Comparison of ENCODE assay signal across 8 cellular contexts in the genomic region with DNA sequence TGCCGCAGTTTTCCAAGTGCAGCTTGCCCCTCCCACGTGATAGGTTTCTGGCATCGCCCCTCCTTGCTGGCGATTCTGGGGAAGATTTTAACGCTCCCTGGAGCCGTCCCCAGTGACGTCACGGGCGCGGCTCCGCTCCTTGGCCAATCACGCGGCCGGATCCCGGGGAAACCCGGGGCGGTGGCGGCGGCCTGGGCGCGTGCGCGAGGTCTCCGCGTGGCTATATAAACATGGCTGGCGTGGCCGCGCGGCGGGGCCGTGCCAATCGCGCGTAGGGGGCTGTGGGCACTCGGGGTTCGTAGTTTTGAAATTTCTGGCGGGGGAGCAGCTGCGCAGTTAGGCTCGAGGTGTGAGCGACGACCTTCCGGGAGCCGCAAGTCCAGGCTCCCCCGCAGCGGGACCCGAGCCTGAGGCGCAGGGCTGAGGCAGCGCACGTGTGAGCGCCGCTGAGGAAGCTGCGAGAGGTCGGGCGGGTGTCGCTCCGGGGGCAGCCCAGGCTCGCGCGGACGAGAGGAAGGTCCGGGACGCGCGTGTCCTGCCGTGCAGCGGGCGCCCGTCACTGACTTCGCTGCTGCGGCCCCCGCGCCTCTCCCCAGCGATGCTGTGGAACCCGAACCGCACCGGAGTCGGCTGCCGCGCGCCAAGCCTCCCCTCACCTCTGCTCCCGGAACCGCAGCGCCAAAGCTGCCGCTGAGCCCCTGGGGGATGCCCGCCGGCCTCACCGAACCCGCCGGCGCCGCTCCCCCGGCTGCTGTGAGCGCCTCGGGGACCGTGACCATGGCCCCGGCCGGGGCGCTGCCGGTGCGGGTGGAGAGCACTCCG. TPM values are rescaled to one million over a fixed set of nuclear protein-coding genes. Genes with fewer than 3 reads are reported as not detected.
DNase-seq lines count a peak whose midpoint lies in the region; ATAC-seq and TF ChIP-seq lines count a peak whose summit lies in the region.

A gene with protein sequence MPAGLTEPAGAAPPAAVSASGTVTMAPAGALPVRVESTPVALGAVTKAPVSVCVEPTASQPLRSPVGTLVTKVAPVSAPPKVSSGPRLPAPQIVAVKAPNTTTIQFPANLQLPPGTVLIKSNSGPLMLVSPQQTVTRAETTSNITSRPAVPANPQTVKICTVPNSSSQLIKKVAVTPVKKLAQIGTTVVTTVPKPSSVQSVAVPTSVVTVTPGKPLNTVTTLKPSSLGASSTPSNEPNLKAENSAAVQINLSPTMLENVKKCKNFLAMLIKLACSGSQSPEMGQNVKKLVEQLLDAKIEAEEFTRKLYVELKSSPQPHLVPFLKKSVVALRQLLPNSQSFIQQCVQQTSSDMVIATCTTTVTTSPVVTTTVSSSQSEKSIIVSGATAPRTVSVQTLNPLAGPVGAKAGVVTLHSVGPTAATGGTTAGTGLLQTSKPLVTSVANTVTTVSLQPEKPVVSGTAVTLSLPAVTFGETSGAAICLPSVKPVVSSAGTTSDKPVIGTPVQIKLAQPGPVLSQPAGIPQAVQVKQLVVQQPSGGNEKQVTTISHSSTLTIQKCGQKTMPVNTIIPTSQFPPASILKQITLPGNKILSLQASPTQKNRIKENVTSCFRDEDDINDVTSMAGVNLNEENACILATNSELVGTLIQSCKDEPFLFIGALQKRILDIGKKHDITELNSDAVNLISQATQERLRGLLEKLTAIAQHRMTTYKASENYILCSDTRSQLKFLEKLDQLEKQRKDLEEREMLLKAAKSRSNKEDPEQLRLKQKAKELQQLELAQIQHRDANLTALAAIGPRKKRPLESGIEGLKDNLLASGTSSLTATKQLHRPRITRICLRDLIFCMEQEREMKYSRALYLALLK (plus strand): TSS at position 217 of the 822 bp plus-strand sequence. CDS start 489 bp downstream, at position 706.

- H3K27ac Mint-ChIP-seq in WTC11 (peak within 1 kb of the TSS; percentile 85), immature natural killer cell (peak within 1 kb of the TSS in 5 of 6 donors; percentile 79 to 89 (median 81))

- peak within 1 kb of the TSS; percentile 87 to 89 for H3K4me3 ChIP-seq in cardiac fibroblast (replicated peaks in 1 of 2; ENCODE audit: low read depth in 2 of 2, low read length in 2 of 2)

- H3K27me3 Mint-ChIP-seq in WTC11 (ENCODE audit: low read depth) (peaks cover 3% of the 10 kb centered on the region; the same call in 1 of the 2 replicates), immature natural killer cell (ENCODE audit: low read depth in 3 of 3) (peaks cover 0 to 21% (median 4%) of the 10 kb centered on the region in 3 donors)

- DNase-seq in AG08395 (ENCODE audit: low spot score) (peak; percentile 97), NCI-H226 (peak; percentile 87), WTC11 (ENCODE audit: low spot score) (peak; percentile 94), cardiac fibroblast (ENCODE audit: low read depth in 2 of 2) (peak; percentile 91 to 95), immature natural killer cell (peak; percentile 69 to 76 (median 72)), smooth muscle cell of the brain vasculature (ENCODE audit: low read depth, low spot score) (peak; percentile 77)

- H3K4me1 Mint-ChIP-seq in WTC11 (peaks cover 41% of the 10 kb centered on the region), immature natural killer cell (peaks cover 15 to 22% of the 10 kb centered on the region in 2 donors)

- POLR2A ChIA-PET in WTC11 (lab: Charles Lee) = no interaction called here

- CTCF ChIA-PET in WTC11 (lab: Charles Lee) = interaction anchor here (0.5 to 1.5 kb wide), 2 partner anchors 83 to 158 kb away, joined by 4 to 5 read pairs; no protein-coding TSS in a partner anchor

- peaks cover 4% of the 10 kb centered on the region for H3K36me3 Mint-ChIP-seq in WTC11
- H3K36me3 Mint-ChIP-seq in immature natural killer cell = no peaks in the 10 kb centered on the region

- peak; percentile 76 for ATAC-seq in GM18873 (IDR thresholded peaks at IDR 0.05; ENCODE audit: low FRiP score, unreplicated experiment)
- ATAC-seq in HG03135 (IDR thresholded peaks at IDR 0.05; ENCODE audit: unreplicated experiment) = peak; percentile 79
- ATAC-seq in WTC11 = peak; percentile 89

- H3K9me3 Mint-ChIP-seq in WTC11 = peaks cover under 1% of the 10 kb centered on the region
- H3K9me3 Mint-ChIP-seq in immature natural killer cell = no peaks in the 10 kb centered on the region

- TF ChIP-seq CTCF in WTC11 (IDR thresholded peaks at IDR 0.05) (no peak), cardiac fibroblast (IDR thresholded peaks at IDR 0.05; ENCODE audit: low read depth, low read length) (no peak)

- H3K4me3 Mint-ChIP-seq in WTC11 = peak within 1 kb of the TSS; percentile 88
- peak within 1 kb of the TSS; percentile 87 to 94 (median 91) for H3K4me3 Mint-ChIP-seq in immature natural killer cell

TF ChIP-seq in WTC11, 78 proteins besides CTCF, POLR2A, EP300 and RAD21 (continues in another document):
- TF ChIP-seq, protein P1, sequence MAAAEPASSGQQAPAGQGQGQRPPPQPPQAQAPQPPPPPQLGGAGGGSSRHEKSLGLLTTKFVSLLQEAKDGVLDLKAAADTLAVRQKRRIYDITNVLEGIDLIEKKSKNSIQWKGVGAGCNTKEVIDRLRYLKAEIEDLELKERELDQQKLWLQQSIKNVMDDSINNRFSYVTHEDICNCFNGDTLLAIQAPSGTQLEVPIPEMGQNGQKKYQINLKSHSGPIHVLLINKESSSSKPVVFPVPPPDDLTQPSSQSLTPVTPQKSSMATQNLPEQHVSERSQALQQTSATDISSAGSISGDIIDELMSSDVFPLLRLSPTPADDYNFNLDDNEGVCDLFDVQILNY (CRISPR knock-in tag; IDR thresholded peaks at IDR 0.05) = peak; percentile 80
- TF ChIP-seq ZNF423 (CRISPR knock-in tag; IDR thresholded peaks at IDR 0.05) (no peak), CBFB (CRISPR knock-in tag; IDR thresholded peaks at IDR 0.05; ENCODE audit: low read depth) (no peak), RORB (CRISPR knock-in tag; IDR thresholded peaks at IDR 0.05) (no peak), ZNF219 (CRISPR knock-in tag; IDR thresholded peaks at IDR 0.05; ENCODE audit: borderline replicate concordance) (peak; percentile 12; the same call in 1 of the 2 replicates), ZBTB21 (CRISPR knock-in tag; IDR thresholded peaks at IDR 0.05; ENCODE audit: borderline replicate concordance) (no peak), MYBL2 (CRISPR knock-in tag; IDR thresholded peaks at IDR 0.05) (peak; percentile 73; the same call in 1 of the 2 replicates), FOXK1 (CRISPR knock-in tag; IDR thresholded peaks at IDR 0.05) (peak; percentile 96), ESRRA (CRISPR knock-in tag; IDR thresholded peaks at IDR 0.05; ENCODE audit: borderline replicate concordance) (0 out of 2 replicates have a peak, but pooled peaks have one; percentile 55), NFE2L1 (CRISPR knock-in tag; IDR thresholded peaks at IDR 0.05) (no peak), ZNF138 (CRISPR knock-in tag; conservative IDR thresholded peaks at IDR 0.05) (no peak), HMGA2 (CRISPR knock-in tag; IDR thresholded peaks at IDR 0.05) (no peak), TP53 (CRISPR knock-in tag; IDR thresholded peaks at IDR 0.05) (no peak; the same call in 1 of the 2 replicates), JUN (CRISPR knock-in tag; IDR thresholded peaks at IDR 0.05) (0 out of 2 replicates have a peak, but pooled peaks have one; percentile 41), SOX15 (CRISPR knock-in tag; IDR thresholded peaks at IDR 0.05) (no peak), KAT7 (CRISPR knock-in tag; IDR thresholded peaks at IDR 0.05; ENCODE audit: borderline replicate concordance) (0 out of 2 replicates have a peak, but pooled peaks have one; percentile 18), ZNF121 (CRISPR knock-in tag; IDR thresholded peaks at IDR 0.05) (no peak)
- TF ChIP-seq, protein P2, sequence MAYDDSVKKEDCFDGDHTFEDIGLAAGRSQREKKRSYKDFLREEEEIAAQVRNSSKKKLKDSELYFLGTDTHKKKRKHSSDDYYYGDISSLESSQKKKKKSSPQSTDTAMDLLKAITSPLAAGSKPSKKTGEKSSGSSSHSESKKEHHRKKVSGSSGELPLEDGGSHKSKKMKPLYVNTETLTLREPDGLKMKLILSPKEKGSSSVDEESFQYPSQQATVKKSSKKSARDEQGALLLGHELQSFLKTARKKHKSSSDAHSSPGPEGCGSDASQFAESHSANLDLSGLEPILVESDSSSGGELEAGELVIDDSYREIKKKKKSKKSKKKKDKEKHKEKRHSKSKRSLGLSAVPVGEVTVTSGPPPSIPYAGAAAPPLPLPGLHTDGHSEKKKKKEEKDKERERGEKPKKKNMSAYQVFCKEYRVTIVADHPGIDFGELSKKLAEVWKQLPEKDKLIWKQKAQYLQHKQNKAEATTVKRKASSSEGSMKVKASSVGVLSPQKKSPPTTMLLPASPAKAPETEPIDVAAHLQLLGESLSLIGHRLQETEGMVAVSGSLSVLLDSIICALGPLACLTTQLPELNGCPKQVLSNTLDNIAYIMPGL (CRISPR knock-in tag; IDR thresholded peaks at IDR 0.05) = peak; percentile 95
- TF ChIP-seq, protein P3, sequence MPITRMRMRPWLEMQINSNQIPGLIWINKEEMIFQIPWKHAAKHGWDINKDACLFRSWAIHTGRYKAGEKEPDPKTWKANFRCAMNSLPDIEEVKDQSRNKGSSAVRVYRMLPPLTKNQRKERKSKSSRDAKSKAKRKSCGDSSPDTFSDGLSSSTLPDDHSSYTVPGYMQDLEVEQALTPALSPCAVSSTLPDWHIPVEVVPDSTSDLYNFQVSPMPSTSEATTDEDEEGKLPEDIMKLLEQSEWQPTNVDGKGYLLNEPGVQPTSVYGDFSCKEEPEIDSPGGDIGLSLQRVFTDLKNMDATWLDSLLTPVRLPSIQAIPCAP (CRISPR knock-in tag; IDR thresholded peaks at IDR 0.05) = no peak
- TF ChIP-seq, protein P4, sequence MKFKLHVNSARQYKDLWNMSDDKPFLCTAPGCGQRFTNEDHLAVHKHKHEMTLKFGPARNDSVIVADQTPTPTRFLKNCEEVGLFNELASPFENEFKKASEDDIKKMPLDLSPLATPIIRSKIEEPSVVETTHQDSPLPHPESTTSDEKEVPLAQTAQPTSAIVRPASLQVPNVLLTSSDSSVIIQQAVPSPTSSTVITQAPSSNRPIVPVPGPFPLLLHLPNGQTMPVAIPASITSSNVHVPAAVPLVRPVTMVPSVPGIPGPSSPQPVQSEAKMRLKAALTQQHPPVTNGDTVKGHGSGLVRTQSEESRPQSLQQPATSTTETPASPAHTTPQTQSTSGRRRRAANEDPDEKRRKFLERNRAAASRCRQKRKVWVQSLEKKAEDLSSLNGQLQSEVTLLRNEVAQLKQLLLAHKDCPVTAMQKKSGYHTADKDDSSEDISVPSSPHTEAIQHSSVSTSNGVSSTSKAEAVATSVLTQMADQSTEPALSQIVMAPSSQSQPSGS (CRISPR knock-in tag; IDR thresholded peaks at IDR 0.05; ENCODE audit: borderline replicate concordance, low read depth) = no peak

RNA-seq across cellular contexts. Expression of the gene that starts here (rescaled TPM):
- total RNA-seq in WTC11 (2021) = 13.3 to 15.2 TPM (median 13.8 TPM) in 3 replicates
- polyA plus RNA-seq in immature natural killer cell = 1 to 10 TPM; 1.0 to 2.4 (median 1.1) TPM

Comparison
In these comparisons a context has a peak if more than half of its experiments do, and no peak if none do; other contexts are left out.
1. Peak in every context shown above with its lines: DNase-seq, ATAC-seq and H3K4me3 ChIP-seq.